ENCODE assay signal across 14 cellular contexts in genomic region chr13:113926301-113926761, GRCh38. TPM values are rescaled to one million over a fixed set of nuclear protein-coding genes. Genes with fewer than 3 reads are reported as not detected.
DNase-seq lines count a peak whose midpoint lies in the region; ATAC-seq and TF ChIP-seq lines count a peak whose summit lies in the region.
"Had no signal": no experiment of that assay in that cellular context is flagged by ENCODE, and none has a peak within 500 bp of the region (broad histone marks: within the 10 kb centered on the region; RNA-seq: fewer than 3 reads in every experiment).

No MANE protein-coding gene starts in this region.

- H3K36me3 ChIP-seq in effector memory CD4-positive, alpha-beta T cell (ENCODE audit: control insufficient read depth, insufficient read depth, low read length) = no peaks in the 10 kb centered on the region

- H3K27ac Mint-ChIP-seq in WTC11 = no peak overlapping the region

- peaks cover 10% of the 10 kb centered on the region for H3K36me3 Mint-ChIP-seq in WTC11

- H3K9me3 Mint-ChIP-seq in WTC11 = peaks cover 27% of the 10 kb centered on the region

- DNase-seq in GM04504 (ENCODE audit: low read depth) = peak; percentile 71
- peak; percentile 5 for DNase-seq in WTC11 (ENCODE audit: low spot score)
- peak; percentile 90 to 95 for DNase-seq in foreskin fibroblast
- peak; percentile 82 for DNase-seq in stromal cell of bone marrow (ENCODE audit: low read depth)
- no peak for DNase-seq in effector memory CD4-positive, alpha-beta T cell
- DNase-seq: amygdala; kidney; NCI-H1105 treated with DMSO at 0.1 percent for 48 hours; NCI-H774; retina; stimulated activated naive CD8-positive, alpha-beta T cell treated with anti-CD3 and anti-CD28 coated beads, Interleukin-15, Interleukin-2, amounts not matched to agents 100 U/mL and 50 U/mL, for 24 hours had no signal

- H3K27me3 Mint-ChIP-seq in WTC11 (ENCODE audit: low read depth) = no peaks in the 10 kb centered on the region; the same call in 1 of the 2 replicates

- H3K4me3 ChIP-seq in foreskin fibroblast (ENCODE audit: low read depth in 1 of 2, low read length in 2 of 2) = no peak overlapping the region
- no peak overlapping the region for H3K4me3 ChIP-seq in effector memory CD4-positive, alpha-beta T cell (ENCODE audit: insufficient read depth, low read depth, low read length, poor library complexity, severe bottlenecking)

- no peak overlapping the region for H3K27ac ChIP-seq in effector memory CD4-positive, alpha-beta T cell (ENCODE audit: insufficient read depth, low read length, poor library complexity, severe bottlenecking)

- peaks cover 4% of the 10 kb centered on the region for H3K4me1 ChIP-seq in effector memory CD4-positive, alpha-beta T cell (ENCODE audit: control insufficient read depth, insufficient read depth, low read length, poor library complexity, severe bottlenecking)

- no peak overlapping the region for H3K4me3 Mint-ChIP-seq in WTC11

- H3K4me1 Mint-ChIP-seq in WTC11 = peaks cover 10% of the 10 kb centered on the region

- H3K27me3 ChIP-seq in effector memory CD4-positive, alpha-beta T cell (replicated peaks; ENCODE audit: control insufficient read depth, insufficient read depth, low read length, poor library complexity, severe bottlenecking) = no peaks in the 10 kb centered on the region

- CTCF ChIA-PET in WTC11 (lab: Charles Lee) = interaction anchor here (1.5 kb wide), 1 partner anchor 21 kb away, joined by 3 read pairs; no protein-coding TSS in a partner anchor

- POLR2A ChIA-PET in WTC11 (lab: Charles Lee) = no interaction called here

- H3K9me3 ChIP-seq in effector memory CD4-positive, alpha-beta T cell (ENCODE audit: control insufficient read depth, low read length) = no peaks in the 10 kb centered on the region

- ATAC-seq in WTC11 = no peak
- no peak for ATAC-seq in HG03442 (IDR thresholded peaks at IDR 0.05; ENCODE audit: unreplicated experiment)
- no peak for ATAC-seq in HG03159 (IDR thresholded peaks at IDR 0.05; ENCODE audit: unreplicated experiment)
- ATAC-seq: stimulated activated naive CD8-positive, alpha-beta T cell treated with anti-CD3 and anti-CD28 coated beads, Interleukin-15, Interleukin-2, amounts not matched to agents 100 U/mL and 50 U/mL, for 24 hours had no signal

- TF ChIP-seq CTCF in WTC11 (IDR thresholded peaks at IDR 0.05) (no peak), foreskin fibroblast (IDR thresholded peaks at IDR 0.05; ENCODE audit: low read depth, low read length) (no peak)

TF ChIP-seq in WTC11, 78 proteins besides CTCF, POLR2A, EP300 and RAD21:
- TF ChIP-seq MYBL2 (CRISPR knock-in tag; IDR thresholded peaks at IDR 0.05) (no peak), ZNF121 (CRISPR knock-in tag; IDR thresholded peaks at IDR 0.05) (no peak), MAX (CRISPR knock-in tag; IDR thresholded peaks at IDR 0.05) (no peak)

RNA-seq across cellular contexts. Expression of gene C13orf46, which starts 47.5 kb away (rescaled TPM):
- total RNA-seq in WTC11 (2021) = 0.27 to 0.50 TPM (median 0.37 TPM) in 3 replicates
- total RNA-seq: SK-MEL-5 had no signal

Comparison
In these comparisons a context has a peak if more than half of its experiments do, and no peak if none do; other contexts are left out.
1. DNase-seq: peak in GM04504 (single experiment), WTC11 (single experiment), foreskin fibroblast (2 of 2) and stromal cell of bone marrow (single experiment); none in effector memory CD4-positive, alpha-beta T cell (0 of 3).